In genomic region chr17:29593546-29594440, GRCh38 we compare ENCODE assay signal across 6 cellular contexts. TPM values are rescaled to one million over a fixed set of nuclear protein-coding genes. Genes with fewer than 3 reads are reported as not detected.
DNase-seq lines count a peak whose midpoint lies in the region; TF ChIP-seq lines count a peak whose summit lies in the region.

No MANE protein-coding gene starts in this region.

- H3K27me3 ChIP-seq in iPS-20b (ENCODE audit: insufficient read depth, low read length) (peaks cover 16% of the 10 kb centered on the region), vagina (no peaks in the 10 kb centered on the region)

- TF ChIP-seq POLR2A in vagina (IDR thresholded peaks at IDR 0.05): no peak

- peak overlapping the region; percentile 80 for H3K4me3 ChIP-seq in iPS-20b (ENCODE audit: low read length)
- H3K4me3 ChIP-seq in vagina: peak overlapping the region; percentile 66 to 86

- TF ChIP-seq CTCF in vagina (IDR thresholded peaks at IDR 0.05): no peak

- peak overlapping the region; percentile 56; the same call in 1 of the 2 replicates for H3K9ac ChIP-seq in iPS-20b (ENCODE audit: low read depth, low read length)

- intact Hi-C loops in vagina (cut with DNase I): no loop called here

- H3K36me3 ChIP-seq in iPS-20b (ENCODE audit: insufficient read depth, low read depth, low read length) (no peaks in the 10 kb centered on the region), vagina (no peaks in the 10 kb centered on the region)

- H3K27ac ChIP-seq in iPS-20b (ENCODE audit: low read length) (no peak overlapping the region), vagina (peak overlapping the region; percentile 58)

- peak; percentile 4 to 17 for DNase-seq in SHP77 (lab: John Stamatoyannopoulos, UW)
- no peak for DNase-seq in SHP77 treated with DMSO at 0.1 percent for 48 hours (lab: John Stamatoyannopoulos, UW)
- DNase-seq in UCSD-AML1 (lab: John Stamatoyannopoulos, UW; ENCODE audit: unreplicated experiment): peak; percentile 36
- DNase-seq in vagina (ENCODE audit: extremely low spot score in 2 of 2): no peak
- no peak for DNase-seq in NCI-H187 (lab: John Stamatoyannopoulos, UW)

- H3K9me3 ChIP-seq in iPS-20b (ENCODE audit: insufficient read depth, low read depth, low read length): no peaks in the 10 kb centered on the region
- H3K9me3 ChIP-seq in vagina: no peaks in the 10 kb centered on the region

- peaks cover 31% of the 10 kb centered on the region for H3K4me1 ChIP-seq in iPS-20b (ENCODE audit: insufficient read depth, low read length)
- peaks cover 69% of the 10 kb centered on the region for H3K4me1 ChIP-seq in vagina

RNA-seq across cellular contexts. Expression of gene ANKRD13B, which starts 0.9 kb away (rescaled TPM):
- 7.9 TPM for total RNA-seq in vagina

RNA-seq across cellular contexts. Expression of gene GIT1, which starts 4.3 kb away (rescaled TPM):
- total RNA-seq in vagina: 39.8 TPM

RNA-seq across cellular contexts. Expression of gene TP53I13, which starts 25.3 kb away (rescaled TPM):
- 61.1 TPM for total RNA-seq in vagina

RNA-seq across cellular contexts. Expression of gene ABHD15, which starts 27.0 kb away (rescaled TPM):
- 13.3 TPM for total RNA-seq in vagina

RNA-seq across cellular contexts. Expression of gene CORO6, which starts 28.9 kb away (rescaled TPM):
- total RNA-seq in vagina: 23.6 TPM

Comparison
In these comparisons a context has a peak if more than half of its experiments do, and no peak if none do; other contexts are left out.
1. DNase-seq: peak in SHP77 (2 of 2) and UCSD-AML1 (single experiment); none in SHP77 treated with DMSO at 0.1 percent for 48 hours (single experiment), vagina (0 of 2) and NCI-H187 (0 of 2).